Comparison of ENCODE assay signal across 19 cellular contexts in the genomic region with DNA sequence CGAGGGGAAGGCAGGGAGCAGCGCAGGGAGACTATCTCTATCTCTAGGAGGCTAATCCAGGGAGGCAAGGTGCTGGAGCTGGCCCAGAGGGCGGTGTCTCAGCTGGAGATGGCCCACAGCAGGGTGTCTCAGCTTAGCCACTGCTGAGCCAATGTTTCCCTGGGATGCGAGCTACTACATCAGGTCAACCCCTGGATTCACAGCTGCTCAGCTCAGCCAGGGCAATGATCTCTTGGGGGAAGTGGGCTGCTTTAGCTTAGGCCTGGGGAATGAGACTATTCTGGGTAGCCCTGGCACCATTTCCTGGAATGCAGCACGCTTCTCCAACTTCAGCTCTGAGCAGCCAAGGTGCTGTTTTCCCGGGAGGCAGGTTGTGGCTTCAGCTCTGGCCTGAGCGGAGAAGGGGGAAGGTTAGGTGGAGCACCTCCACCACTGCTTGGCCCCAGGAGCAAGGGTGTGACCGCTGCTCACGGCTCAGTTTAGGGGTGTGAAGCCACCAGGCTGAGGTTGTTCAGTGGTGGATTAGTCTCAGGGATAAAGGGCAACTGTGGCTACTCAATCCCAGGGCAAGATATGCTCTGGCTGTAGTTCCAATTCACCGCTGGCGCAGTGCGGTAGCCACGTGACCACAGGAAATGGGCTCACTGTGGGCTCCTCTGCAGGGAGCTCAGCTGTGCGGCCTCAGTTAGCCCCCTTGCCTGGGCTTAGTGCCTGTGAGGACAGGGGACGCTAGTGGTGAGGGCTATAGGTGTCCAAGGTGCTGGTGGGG. TPM values are rescaled to one million over a fixed set of nuclear protein-coding genes. Genes with fewer than 3 reads are reported as not detected.
A peak's percentile ranks its signal among the peaks of the same experiment; 100 is the strongest.
DNase-seq lines count a peak whose midpoint lies in the region; ATAC-seq, FAIRE-seq and TF ChIP-seq lines count a peak whose summit lies in the region.
"Had no signal": no experiment of that assay in that cellular context is flagged by ENCODE, and none has a peak within 500 bp of the region (broad histone marks: within the 10 kb centered on the region; RNA-seq: fewer than 3 reads in every experiment).

No MANE protein-coding gene starts in this region.

- no peak overlapping the region for H4K5ac ChIP-seq in H1 (ENCODE audit: insufficient read length, low read depth, low read length)

- no peaks in the 10 kb centered on the region for H3K9me3 Mint-ChIP-seq in activated naive CD8-positive, alpha-beta T cell treated with anti-CD3 and anti-CD28 coated beads, Interleukin-2, amount 10 ng/mL, durations not matched to agents 7 days and 5 days
- H3K9me3 Mint-ChIP-seq in activated naive CD8-positive, alpha-beta T cell treated with anti-CD3 and anti-CD28 coated beads for 36 hours, result no peaks in the 10 kb centered on the region
- H3K9me3 Mint-ChIP-seq: central memory CD8-positive, alpha-beta T cell; neural crest cell; T-helper 2 cell treated with Interferon-gamma antibody and Interleukin-4, amounts not matched to agents 5 μg/mL and 100 μg/mL, for 36 hours had no signal

- CTCF ChIA-PET in H1 (lab: Charles Lee; ENCODE audit: partially characterized antibody), result interaction anchor here (0.6 to 3.1 kb wide), 8 partner anchors 11 to 118 kb away, joined by 3 to 22 read pairs (median 4); a partner anchor contains a TSS

- H3K27ac Mint-ChIP-seq in activated naive CD8-positive, alpha-beta T cell treated with anti-CD3 and anti-CD28 coated beads, Interleukin-2, amount 10 ng/mL, durations not matched to agents 7 days and 5 days, result no peak overlapping the region
- no peak overlapping the region for H3K27ac Mint-ChIP-seq in activated naive CD8-positive, alpha-beta T cell treated with anti-CD3 and anti-CD28 coated beads for 36 hours
- H3K27ac Mint-ChIP-seq: CD8-positive, alpha-beta T cell; T-helper 2 cell treated with Interferon-gamma antibody and Interleukin-4, amounts not matched to agents 5 μg/mL and 100 μg/mL, for 36 hours had no signal

- H3K4me1 ChIP-seq in H1 (replicated peaks in 1 of 4; ENCODE audit: control insufficient read depth in 3 of 4, insufficient read depth in 4 of 4, low read length in 3 of 4) (peaks cover 0 to 7% (median 1%) of the 10 kb centered on the region in 4 experiments; a peak in 2 of 7 replicates), suprapubic skin (peaks cover 10% of the 10 kb centered on the region)
- H3K4me1 ChIP-seq: gastroesophageal sphincter had no signal

- ATAC-seq in activated naive CD8-positive, alpha-beta T cell treated with anti-CD3 and anti-CD28 coated beads, Interleukin-2, amount 10 ng/mL, durations not matched to agents 7 days and 5 days (ENCODE audit: low read depth), result no peak
- ATAC-seq: CD8-positive, alpha-beta T cell; gastroesophageal sphincter had no signal

- FAIRE-seq in H1 (lab: Jason Lieb, UNC), result no peak
- FAIRE-seq: endothelial cell of umbilical vein had no signal

- H3K27me3 Mint-ChIP-seq in activated naive CD8-positive, alpha-beta T cell treated with anti-CD3 and anti-CD28 coated beads, Interleukin-2, amount 10 ng/mL, durations not matched to agents 7 days and 5 days, result peaks cover 22% of the 10 kb centered on the region
- peaks cover 10% of the 10 kb centered on the region for H3K27me3 Mint-ChIP-seq in activated naive CD8-positive, alpha-beta T cell treated with anti-CD3 and anti-CD28 coated beads for 36 hours

- H3K18ac ChIP-seq in H1 (ENCODE audit: extremely low read depth, low read length), result no peak overlapping the region

- 0 out of 7 replicates have a peak, but pooled peaks cover 0 to 2% (median 0%) of the 10 kb centered on the region in 4 experiments for H3K27me3 ChIP-seq in H1 (replicated peaks in 1 of 4; ENCODE audit: control insufficient read depth in 3 of 4, extremely low read depth in 1 of 4, insufficient read depth in 3 of 4, low read length in 3 of 4)
- H3K27me3 ChIP-seq in suprapubic skin, result peaks cover 38% of the 10 kb centered on the region

- no peak overlapping the region for H3K23ac ChIP-seq in H1 (ENCODE audit: insufficient read length)

- H2AFZ ChIP-seq in H1 (ENCODE audit: low read length), result peak overlapping the region; percentile 49

- H3K4me3 Mint-ChIP-seq in activated naive CD8-positive, alpha-beta T cell treated with anti-CD3 and anti-CD28 coated beads, Interleukin-2, amount 10 ng/mL, durations not matched to agents 7 days and 5 days, result no peak overlapping the region
- H3K4me3 Mint-ChIP-seq in activated naive CD8-positive, alpha-beta T cell treated with anti-CD3 and anti-CD28 coated beads for 36 hours, result no peak overlapping the region
- H3K4me3 Mint-ChIP-seq: CD8-positive, alpha-beta T cell; central memory CD8-positive, alpha-beta T cell; neural crest cell; T-helper 2 cell treated with Interferon-gamma antibody and Interleukin-4, amounts not matched to agents 5 μg/mL and 100 μg/mL, for 36 hours had no signal

- no peak overlapping the region for H3K56ac ChIP-seq in H1 (replicated peaks; ENCODE audit: insufficient read length, low read depth, low read length)

- POLR2A ChIA-PET in activated naive CD8-positive, alpha-beta T cell treated with anti-CD3 and anti-CD28 coated beads, Interleukin-2, amount 10 ng/mL, durations not matched to agents 7 days and 5 days (lab: Charles Lee), result no interaction called here
- POLR2A ChIA-PET in H1 (lab: Charles Lee; ENCODE audit: partially characterized antibody), result interaction anchor here (1.4 to 2.0 kb wide), 2 partner anchors 34 to 55 kb away, joined by 3 to 9 read pairs; a partner anchor contains a TSS

- peak overlapping the region; percentile 53; the same call in 1 of the 2 replicates for H4K8ac ChIP-seq in H1 (ENCODE audit: extremely low read depth, insufficient read depth, low read length)

- DNase-seq in activated naive CD8-positive, alpha-beta T cell treated with anti-CD3 and anti-CD28 coated beads, Interleukin-2, amount 10 ng/mL, durations not matched to agents 7 days and 5 days, result peak; percentile 26
- no peak for DNase-seq in activated naive CD8-positive, alpha-beta T cell treated with anti-CD3 and anti-CD28 coated beads for 36 hours
- DNase-seq in H1 (ENCODE audit: low read depth in 1 of 2, low spot score in 2 of 2), result no peak
- DNase-seq in suprapubic skin (ENCODE audit: low spot score in 2 of 2), result peak; percentile 53 to 60
- no peak for DNase-seq in NCI-H128 (lab: John Stamatoyannopoulos, UW; ENCODE audit: unreplicated experiment)
- no peak for DNase-seq in GM03348 (ENCODE audit: low spot score)
- DNase-seq: activated CD4-positive, alpha-beta T cell treated with anti-CD3 and anti-CD28 coated beads for 4 hours; CD8-positive, alpha-beta T cell; NCI-H2171; retina; SHP77 treated with DMSO at 0.1 percent for 48 hours had no signal

- TF ChIP-seq CTCF in H1 (IDR thresholded peaks at IDR 0.05; ENCODE audit: control extremely low read depth in 1 of 3, insufficient read depth in 1 of 3, low read depth in 1 of 3, low read length in 3 of 3) (no peak), suprapubic skin (IDR thresholded peaks at IDR 0.05) (no peak)

- TF ChIP-seq EP300 in H1 (IDR thresholded peaks at IDR 0.05; ENCODE audit: borderline replicate concordance in 1 of 2, low read depth in 2 of 2, low read length in 2 of 2) (no peak), suprapubic skin (IDR thresholded peaks at IDR 0.05) (no peak)

- H3K4me2 ChIP-seq in H1 (ENCODE audit: insufficient read depth in 1 of 2, low read depth in 2 of 2, low read length in 2 of 2), result no peak overlapping the region

- no peaks in the 10 kb centered on the region for H3K9me3 ChIP-seq in H1 (ENCODE audit: insufficient read depth in 2 of 2, low read depth in 1 of 2, low read length in 1 of 2)
- H3K9me3 ChIP-seq in suprapubic skin, result no peaks in the 10 kb centered on the region
- H3K9me3 ChIP-seq: gastroesophageal sphincter had no signal

- no peak overlapping the region for H3K14ac ChIP-seq in H1 (ENCODE audit: insufficient read length)

- H3K4me1 Mint-ChIP-seq in activated naive CD8-positive, alpha-beta T cell treated with anti-CD3 and anti-CD28 coated beads, Interleukin-2, amount 10 ng/mL, durations not matched to agents 7 days and 5 days, result peaks cover 2% of the 10 kb centered on the region
- no peaks in the 10 kb centered on the region for H3K4me1 Mint-ChIP-seq in activated naive CD8-positive, alpha-beta T cell treated with anti-CD3 and anti-CD28 coated beads for 36 hours
- H3K4me1 Mint-ChIP-seq: central memory CD8-positive, alpha-beta T cell; neural crest cell had no signal

- no peaks in the 10 kb centered on the region for H3K79me1 ChIP-seq in H1 (ENCODE audit: low read depth, low read length)

- H3K79me2 ChIP-seq in H1 (ENCODE audit: control insufficient read depth in 1 of 2, insufficient read depth in 2 of 2, low read length in 2 of 2), result no peaks in the 10 kb centered on the region

- WGBS in H1 (ENCODE audit: extremely low coverage in 1 of 2, insufficient coverage in 1 of 2, insufficient read length in 1 of 2, insufficient replicate concordance in 2 of 2, low coverage in 1 of 2, low lambda C conversion rate in 2 of 2, missing lambda C conversion rate in 1 of 2), 2 experiments, result 85% methylated on average over 15 of the region's 15 CpGs; no CpG with 5 or more reads in 1 of the 2 experiments
- WGBS in suprapubic skin, result 27% methylated on average over 5 of the region's 15 CpGs

- no peak for TF ChIP-seq POLR2A in H1 (IDR thresholded peaks at IDR 0.05; ENCODE audit: control extremely low read depth in 1 of 2, low read depth in 2 of 2, low read length in 2 of 2)
- TF ChIP-seq POLR2A in suprapubic skin (IDR thresholded peaks at IDR 0.05), result no peak

- H3K4me3 ChIP-seq in H1 (ENCODE audit: extremely low read depth in 1 of 4, insufficient read depth in 2 of 4, low read depth in 3 of 4, low read length in 4 of 4) (no peak overlapping the region), suprapubic skin (no peak overlapping the region)
- H3K4me3 ChIP-seq: gastroesophageal sphincter, lung had no signal

- no peak overlapping the region for H2BK20ac ChIP-seq in H1 (ENCODE audit: low read length)

- H3K4ac ChIP-seq in H1 (replicated peaks; ENCODE audit: insufficient read length, low read depth, low read length), result no peak overlapping the region

- H3K27ac ChIP-seq in H1 (ENCODE audit: low read depth, low read length), result no peak overlapping the region
- H3K27ac ChIP-seq in suprapubic skin, result no peak overlapping the region
- H3K27ac ChIP-seq: gastroesophageal sphincter had no signal

- H2BK12ac ChIP-seq in H1 (ENCODE audit: low read depth, low read length), result peak overlapping the region; percentile 20; the same call in 1 of the 2 replicates

- H2AK5ac ChIP-seq in H1 (ENCODE audit: low read depth, low read length), result no peak overlapping the region; the same call in 1 of the 2 replicates

- no peak overlapping the region for H3K9ac ChIP-seq in H1 (replicated peaks in 1 of 4; ENCODE audit: extremely low read depth in 1 of 4, low read depth in 3 of 4, low read length in 3 of 4)

- no peak for TF ChIP-seq RAD21 in H1 (IDR thresholded peaks at IDR 0.05 in 1 of 2, conservative IDR thresholded peaks at IDR 0.05 in 1 of 2; ENCODE audit: low read depth in 2 of 2, low read length in 2 of 2)

- no peaks in the 10 kb centered on the region for H3K23me2 ChIP-seq in H1 (ENCODE audit: low read depth, low read length)

- H2BK120ac ChIP-seq in H1 (replicated peaks; ENCODE audit: low read depth, low read length), result no peak overlapping the region

- no peaks in the 10 kb centered on the region for H3K36me3 Mint-ChIP-seq in activated naive CD8-positive, alpha-beta T cell treated with anti-CD3 and anti-CD28 coated beads, Interleukin-2, amount 10 ng/mL, durations not matched to agents 7 days and 5 days
- no peaks in the 10 kb centered on the region for H3K36me3 Mint-ChIP-seq in activated naive CD8-positive, alpha-beta T cell treated with anti-CD3 and anti-CD28 coated beads for 36 hours
- H3K36me3 Mint-ChIP-seq: CD8-positive, alpha-beta T cell had no signal

- H3K36me3 ChIP-seq in H1 (ENCODE audit: control insufficient read depth in 2 of 4, insufficient read depth in 4 of 4, low read length in 3 of 4) (no peaks in the 10 kb centered on the region), suprapubic skin (no peaks in the 10 kb centered on the region)
- H3K36me3 ChIP-seq: gastroesophageal sphincter had no signal

- H2BK15ac ChIP-seq in H1 (ENCODE audit: low read length), result no peak overlapping the region

- H2BK5ac ChIP-seq in H1 (ENCODE audit: low read depth, low read length), result 0 out of 2 replicates have a peak overlapping the region, but pooled peaks have one; percentile 24

- H4K91ac ChIP-seq in H1 (replicated peaks; ENCODE audit: insufficient read length, low read length), result no peak overlapping the region

- H4K20me1 ChIP-seq in H1 (replicated peaks in 1 of 2; ENCODE audit: control insufficient read depth in 1 of 2, insufficient read depth in 2 of 2, low read length in 2 of 2), result no peaks in the 10 kb centered on the region

RNA-seq across cellular contexts. Expression of a gene that starts 5.2 kb away (rescaled TPM):
- 1 to 10 TPM; 5.6 to 6.9 TPM for total RNA-seq in activated naive CD8-positive, alpha-beta T cell treated with anti-CD3 and anti-CD28 coated beads, Interleukin-2, amount 10 ng/mL, durations not matched to agents 7 days and 5 days
- total RNA-seq in activated naive CD8-positive, alpha-beta T cell treated with anti-CD3 and anti-CD28 coated beads for 36 hours, result 10 to 100 TPM; 11.2 to 13.1 TPM
- total RNA-seq in H1 (2021; fragmentation: NEBNext Ultra II Directional; extraction: Animal tissue kit (Norgen Biotek cat#: 25700)), result 1.0 and 2.7 TPM in 2 replicates
- polyA plus RNA-seq in H1 (2011; rRNA removed), result 0.76 and 1.4 TPM in 2 replicates
- 0.98 TPM for polyA plus RNA-seq in H1 (2011; cell fraction: cytosol; rRNA removed)
- polyA plus RNA-seq in H1 (2011; cell fraction: nucleus; rRNA removed), result 3.6 TPM
- polyA plus RNA-seq in H1 (2012, experiment 1 of 2), result 0.54 to 1.2 TPM (median 0.81 TPM) in 3 of 4 replicates, not detected in the other
- 0.51 TPM for polyA plus RNA-seq in H1 (2012, experiment 2 of 2)
- polyA plus RNA-seq in H1 (2013, experiment 1 of 2), result 1.2 TPM
- polyA plus RNA-seq in H1 (2013, experiment 2 of 2), result 0.96 TPM
- polyA minus RNA-seq in H1 (2011; rRNA and poly(A)+ RNA removed), result 0.32 TPM in 1 of 2 replicates, not detected in the other
- polyA minus RNA-seq in H1 (2011; cell fraction: cytosol; rRNA and poly(A)+ RNA removed), result 1.8 TPM
- polyA minus RNA-seq in H1 (2011; cell fraction: nucleus; rRNA and poly(A)+ RNA removed), result 3.7 TPM
- total RNA-seq in suprapubic skin, result 1 to 10 TPM in 2 of 4 donors, under 1 TPM in 1, not detected in 1; 0.87 to 7.6 (median 1.3) TPM
- total RNA-seq: endothelial cell of umbilical vein, gastroesophageal sphincter, H4, neural crest cell had no signal

RNA-seq across cellular contexts. Expression of a gene that starts 13.6 kb away (rescaled TPM):
- total RNA-seq in activated naive CD8-positive, alpha-beta T cell treated with anti-CD3 and anti-CD28 coated beads, Interleukin-2, amount 10 ng/mL, durations not matched to agents 7 days and 5 days, result not detected
- not detected for total RNA-seq in activated naive CD8-positive, alpha-beta T cell treated with anti-CD3 and anti-CD28 coated beads for 36 hours
- not detected in 2 replicates for total RNA-seq in H1 (2021; fragmentation: NEBNext Ultra II Directional; extraction: Animal tissue kit (Norgen Biotek cat#: 25700))
- polyA plus RNA-seq in H1 (2011; rRNA removed), result not detected in 2 replicates
- not detected for polyA plus RNA-seq in H1 (2011; cell fraction: cytosol; rRNA removed)
- polyA plus RNA-seq in H1 (2011; cell fraction: nucleus; rRNA removed), result 0.10 TPM
- polyA plus RNA-seq in H1 (2012, experiment 1 of 2), result not detected in 4 replicates
- not detected for polyA plus RNA-seq in H1 (2012, experiment 2 of 2)
- not detected for polyA plus RNA-seq in H1 (2013, experiment 1 of 2)
- not detected for polyA plus RNA-seq in H1 (2013, experiment 2 of 2)
- polyA minus RNA-seq in H1 (2011; rRNA and poly(A)+ RNA removed), result not detected in 2 replicates
- not detected for polyA minus RNA-seq in H1 (2011; cell fraction: cytosol; rRNA and poly(A)+ RNA removed)
- polyA minus RNA-seq in H1 (2011; cell fraction: nucleus; rRNA and poly(A)+ RNA removed), result not detected
- total RNA-seq in suprapubic skin, result not detected
- total RNA-seq: CD8-positive, alpha-beta T cell; endothelial cell of umbilical vein; gastroesophageal sphincter; H4; lung; neural crest cell had no signal
- polyA plus RNA-seq: endothelial cell of umbilical vein, lung, thymus had no signal

RNA-seq across cellular contexts. Expression of a gene that starts 18.2 kb away (rescaled TPM):
- 1 to 10 TPM; 6.7 to 8.1 TPM for total RNA-seq in activated naive CD8-positive, alpha-beta T cell treated with anti-CD3 and anti-CD28 coated beads, Interleukin-2, amount 10 ng/mL, durations not matched to agents 7 days and 5 days
- 1 to 10 TPM; 1.1 to 1.6 TPM for total RNA-seq in activated naive CD8-positive, alpha-beta T cell treated with anti-CD3 and anti-CD28 coated beads for 36 hours
- not detected in 2 replicates for total RNA-seq in H1 (2021; fragmentation: NEBNext Ultra II Directional; extraction: Animal tissue kit (Norgen Biotek cat#: 25700))
- polyA plus RNA-seq in H1 (2011; rRNA removed), result 0.11 TPM in 1 of 2 replicates, not detected in the other
- 0.17 TPM for polyA plus RNA-seq in H1 (2011; cell fraction: cytosol; rRNA removed)
- polyA plus RNA-seq in H1 (2011; cell fraction: nucleus; rRNA removed), result not detected
- polyA plus RNA-seq in H1 (2012, experiment 1 of 2), result not detected in 4 replicates
- polyA plus RNA-seq in H1 (2012, experiment 2 of 2), result not detected
- polyA plus RNA-seq in H1 (2013, experiment 1 of 2), result 0.06 TPM
- not detected for polyA plus RNA-seq in H1 (2013, experiment 2 of 2)
- 0.41 TPM in 1 of 2 replicates, not detected in the other for polyA minus RNA-seq in H1 (2011; rRNA and poly(A)+ RNA removed)
- polyA minus RNA-seq in H1 (2011; cell fraction: cytosol; rRNA and poly(A)+ RNA removed), result not detected
- not detected for polyA minus RNA-seq in H1 (2011; cell fraction: nucleus; rRNA and poly(A)+ RNA removed)
- 10 to 100 TPM; 17.7 to 80.5 (median 23.4) TPM for total RNA-seq in suprapubic skin
- total RNA-seq: CD8-positive, alpha-beta T cell; endothelial cell of umbilical vein; neural crest cell had no signal

RNA-seq across cellular contexts. Expression of a gene that starts 24.5 kb away (rescaled TPM):
- total RNA-seq in activated naive CD8-positive, alpha-beta T cell treated with anti-CD3 and anti-CD28 coated beads, Interleukin-2, amount 10 ng/mL, durations not matched to agents 7 days and 5 days, result under 1 TPM; 0.17 to 0.36 TPM
- total RNA-seq in activated naive CD8-positive, alpha-beta T cell treated with anti-CD3 and anti-CD28 coated beads for 36 hours, result under 1 TPM; 0.40 to 0.54 TPM
- not detected in 2 replicates for total RNA-seq in H1 (2021; fragmentation: NEBNext Ultra II Directional; extraction: Animal tissue kit (Norgen Biotek cat#: 25700))
- 0.09 and 0.17 TPM in 2 replicates for polyA plus RNA-seq in H1 (2011; rRNA removed)
- 0.16 TPM for polyA plus RNA-seq in H1 (2011; cell fraction: cytosol; rRNA removed)
- polyA plus RNA-seq in H1 (2011; cell fraction: nucleus; rRNA removed), result 0.37 TPM
- polyA plus RNA-seq in H1 (2012, experiment 1 of 2), result not detected in 4 replicates
- polyA plus RNA-seq in H1 (2012, experiment 2 of 2), result 0.13 TPM
- 0.12 TPM for polyA plus RNA-seq in H1 (2013, experiment 1 of 2)
- polyA plus RNA-seq in H1 (2013, experiment 2 of 2), result 0.02 TPM
- not detected in 2 replicates for polyA minus RNA-seq in H1 (2011; rRNA and poly(A)+ RNA removed)
- polyA minus RNA-seq in H1 (2011; cell fraction: cytosol; rRNA and poly(A)+ RNA removed), result not detected
- polyA minus RNA-seq in H1 (2011; cell fraction: nucleus; rRNA and poly(A)+ RNA removed), result not detected
- not detected for total RNA-seq in suprapubic skin
- total RNA-seq: CD8-positive, alpha-beta T cell; endothelial cell of umbilical vein; gastroesophageal sphincter had no signal
- polyA plus RNA-seq: endothelial cell of umbilical vein had no signal

RNA-seq across cellular contexts. Expression of a gene that starts 34.8 kb away (rescaled TPM):
- total RNA-seq in activated naive CD8-positive, alpha-beta T cell treated with anti-CD3 and anti-CD28 coated beads, Interleukin-2, amount 10 ng/mL, durations not matched to agents 7 days and 5 days, result 100 to 1,000 TPM; 205 to 210 TPM
- total RNA-seq in activated naive CD8-positive, alpha-beta T cell treated with anti-CD3 and anti-CD28 coated beads for 36 hours, result 100 to 1,000 TPM; 267 to 291 TPM
- total RNA-seq in H1 (2021; fragmentation: NEBNext Ultra II Directional; extraction: Animal tissue kit (Norgen Biotek cat#: 25700)), result 237 and 248 TPM in 2 replicates
- polyA plus RNA-seq in H1 (2011; rRNA removed), result 1,357 and 1,702 TPM in 2 replicates
- polyA plus RNA-seq in H1 (2011; cell fraction: cytosol; rRNA removed), result 705 TPM
- 474 TPM for polyA plus RNA-seq in H1 (2011; cell fraction: nucleus; rRNA removed)
- 292 to 520 TPM (median 401 TPM) in 4 replicates for polyA plus RNA-seq in H1 (2012, experiment 1 of 2)
- 2,300 TPM for polyA plus RNA-seq in H1 (2012, experiment 2 of 2)
- 136 TPM for polyA plus RNA-seq in H1 (2013, experiment 1 of 2)
- 134 TPM for polyA plus RNA-seq in H1 (2013, experiment 2 of 2)
- 86.0 and 133 TPM in 2 replicates for polyA minus RNA-seq in H1 (2011; rRNA and poly(A)+ RNA removed)
- 98.0 TPM for polyA minus RNA-seq in H1 (2011; cell fraction: cytosol; rRNA and poly(A)+ RNA removed)
- 84.9 TPM for polyA minus RNA-seq in H1 (2011; cell fraction: nucleus; rRNA and poly(A)+ RNA removed)
- 100 to 1,000 TPM; 174 to 249 (median 213) TPM for total RNA-seq in suprapubic skin

Comparison
In these comparisons a context has a peak if more than half of its experiments do, and no peak if none do; other contexts are left out.
1. DNase-seq: peak in activated naive CD8-positive, alpha-beta T cell treated with anti-CD3 and anti-CD28 coated beads, Interleukin-2, amount 10 ng/mL, durations not matched to agents 7 days and 5 days (single experiment) and suprapubic skin (2 of 2); none in activated naive CD8-positive, alpha-beta T cell treated with anti-CD3 and anti-CD28 coated beads for 36 hours (single experiment), H1 (0 of 2), NCI-H128 (single experiment) and GM03348 (single experiment).